ENCODE assay signal across 12 cellular contexts in genomic region chr6:118864330-118865166, GRCh38. TPM values are rescaled to one million over a fixed set of nuclear protein-coding genes. Genes with fewer than 3 reads are reported as not detected.
DNase-seq lines count a peak whose midpoint lies in the region; ATAC-seq and TF ChIP-seq lines count a peak whose summit lies in the region.
"Had no signal": no experiment of that assay in that cellular context is flagged by ENCODE, and none has a peak within 500 bp of the region (broad histone marks: within the 10 kb centered on the region; RNA-seq: fewer than 3 reads in every experiment).

No MANE protein-coding gene starts in this region.

- H2AK9ac ChIP-seq in IMR-90 (replicated peaks; ENCODE audit: low read depth, low read length, poor library complexity) = no peak overlapping the region

- peaks cover 15 to 20% of the 10 kb centered on the region in 2 donors for H3K9me3 Mint-ChIP-seq in activated naive CD4-positive, alpha-beta T cell treated with anti-CD3 and anti-CD28 coated beads, Interleukin-2, amount 50 U/mL, for 72 hours

- no peak overlapping the region for H4K5ac ChIP-seq in IMR-90 (ENCODE audit: low read depth, low read length)

- H3K27me3 ChIP-seq in IMR-90 (ENCODE audit: control insufficient read depth, insufficient read depth, low read length) (no peaks in the 10 kb centered on the region), neutrophil (no peaks in the 10 kb centered on the region), foreskin keratinocyte (no peaks in the 10 kb centered on the region)
- H3K27me3 ChIP-seq: right lobe of liver had no signal

- H2BK15ac ChIP-seq in IMR-90 (ENCODE audit: low read depth, low read length) = no peak overlapping the region

- WGBS in IMR-90 (ENCODE audit: extremely low coverage in 2 of 2, insufficient read length in 1 of 2), 2 experiments = no CpG with 5 or more reads among the region's 9 CpGs

- no peak overlapping the region for H3K56ac ChIP-seq in IMR-90 (ENCODE audit: extremely low read depth, insufficient read depth, low read length)

- H3K4me2 ChIP-seq in IMR-90 (ENCODE audit: low read depth, low read length) = 0 out of 2 replicates have a peak overlapping the region, but pooled peaks have one; percentile 6

- in situ Hi-C loops in IMR-90 (cut with MboI; ENCODE audit: low sequenced_read_pairs) = no loop called here

- no peak overlapping the region for H4K91ac ChIP-seq in IMR-90 (ENCODE audit: insufficient read depth, low read depth, low read length)

- 0 out of 2 replicates have a peak overlapping the region, but pooled peaks have one; percentile 14 for H3K14ac ChIP-seq in IMR-90 (replicated peaks; ENCODE audit: low read depth, low read length)

- peaks cover 16 to 17% of the 10 kb centered on the region in 2 experiments; a peak in 3 of 4 replicates for H3K79me1 ChIP-seq in IMR-90 (ENCODE audit: low read depth in 1 of 2, low read length in 2 of 2)

- H3K36me3 ChIP-seq in IMR-90 (ENCODE audit: control insufficient read depth, insufficient read depth, low read length) (no peaks in the 10 kb centered on the region), neutrophil (peaks cover 3% of the 10 kb centered on the region)
- H3K36me3 ChIP-seq: right lobe of liver had no signal

- H3K27ac ChIP-seq in IMR-90 (ENCODE audit: insufficient read depth, low read length) = no peak overlapping the region
- peak overlapping the region; percentile 10 for H3K27ac ChIP-seq in neutrophil
- H3K27ac ChIP-seq in foreskin keratinocyte = no peak overlapping the region
- H3K27ac ChIP-seq: 22Rv1, epithelial cell of prostate, right lobe of liver had no signal

- no peak overlapping the region for H3K18ac ChIP-seq in IMR-90 (ENCODE audit: low read depth, low read length)

- no peaks in the 10 kb centered on the region for H4K20me1 ChIP-seq in IMR-90 (ENCODE audit: insufficient read depth, low read length)

- intact Hi-C loops in IMR-90 (cut with micrococcal nuclease) = no loop called here

- BruUV-seq in IMR-90 (replicated peaks; lab: Mats Ljungman, UMichigan) = no TSS peak

- H2AK5ac ChIP-seq in IMR-90 (ENCODE audit: low read depth, low read length) = no peak overlapping the region

- no peak for TF ChIP-seq POLR2A in IMR-90 (IDR thresholded peaks at IDR 0.05; ENCODE audit: low read depth, low read length)

- no peak overlapping the region for H2BK20ac ChIP-seq in IMR-90 (ENCODE audit: low read depth, low read length)

- H4K8ac ChIP-seq in IMR-90 (ENCODE audit: low read depth in 2 of 2, low read length in 2 of 2) = no peak overlapping the region

- H2BK120ac ChIP-seq in IMR-90 (ENCODE audit: low read depth, low read length) = no peak overlapping the region

- peaks cover 8% of the 10 kb centered on the region; the same call in 1 of the 2 replicates for H3K9me1 ChIP-seq in IMR-90 (ENCODE audit: insufficient read depth, low read length)

- TF ChIP-seq CTCF in IMR-90 (conservative IDR thresholded peaks at IDR 0.05; ENCODE audit: low read depth, low read length) (no peak), neutrophil (IDR thresholded peaks at IDR 0.05) (no peak), foreskin keratinocyte (conservative IDR thresholded peaks at IDR 0.05) (no peak)

- H3K9ac ChIP-seq in IMR-90 (ENCODE audit: low read depth, low read length) = no peak overlapping the region

- ATAC-seq in IMR-90 (ENCODE audit: low read depth) (peak; percentile 54), foreskin keratinocyte (no peak)
- ATAC-seq in activated naive CD4-positive, alpha-beta T cell treated with anti-CD3 and anti-CD28 coated beads, Interleukin-2, amount 50 U/mL, for 72 hours = peak; percentile 32 to 33

- peaks cover 37 to 48% of the 10 kb centered on the region in 2 donors for H3K36me3 Mint-ChIP-seq in activated naive CD4-positive, alpha-beta T cell treated with anti-CD3 and anti-CD28 coated beads, Interleukin-2, amount 50 U/mL, for 72 hours

- no peak for TF ChIP-seq RAD21 in IMR-90 (IDR thresholded peaks at IDR 0.05; ENCODE audit: low read length)

- dilution Hi-C loops in IMR-90 (cut with HindIII; ENCODE audit: low sequenced_read_pairs, unreplicated experiment) = no loop called here

- peak; percentile 45 for DNase-seq in NCI-H82 (lab: John Stamatoyannopoulos, UW)
- no peak for DNase-seq in NCI-H82 treated with DMSO at 0.1 percent for 48 hours (lab: John Stamatoyannopoulos, UW; ENCODE audit: unreplicated experiment)
- no peak for DNase-seq in IMR-90
- DNase-seq in activated naive CD4-positive, alpha-beta T cell treated with anti-CD3 and anti-CD28 coated beads, Interleukin-2, amount 50 U/mL, for 72 hours (ENCODE audit: low spot score in 2 of 2) = no peak
- no peak for DNase-seq in SW480 (ENCODE audit: low spot score)
- DNase-seq in NCI-H2171 (lab: John Stamatoyannopoulos, UW) = no peak
- DNase-seq in foreskin keratinocyte = no peak
- DNase-seq: activated effector memory CD4-positive, alpha-beta T cell treated with Interleukin-2 at 50 U/mL for 16 hours; right lobe of liver had no signal

- no peak overlapping the region for H3K4me3 ChIP-seq in IMR-90 (ENCODE audit: insufficient read depth, low read depth, low read length)
- H3K4me3 ChIP-seq in neutrophil (ENCODE audit: low read depth in 1 of 2, low read length in 1 of 2) = no peak overlapping the region
- H3K4me3 ChIP-seq: right lobe of liver had no signal

- H3K4ac ChIP-seq in IMR-90 (ENCODE audit: low read depth, low read length) = no peak overlapping the region

- H3K27ac Mint-ChIP-seq in activated naive CD4-positive, alpha-beta T cell treated with anti-CD3 and anti-CD28 coated beads, Interleukin-2, amount 50 U/mL, for 72 hours = peak overlapping the region in 1 of 2 donors; percentile 62

- H3K4me1 ChIP-seq in IMR-90 (ENCODE audit: control insufficient read depth, insufficient read depth, low read length) (no peaks in the 10 kb centered on the region), neutrophil (ENCODE audit: control insufficient read depth in 1 of 2, insufficient read depth in 1 of 2, low read depth in 1 of 2, low read length in 1 of 2) (peaks cover 14 to 15% of the 10 kb centered on the region in 2 experiments), foreskin keratinocyte (peaks cover 14% of the 10 kb centered on the region)
- H3K4me1 ChIP-seq: right lobe of liver had no signal

- CTCF ChIA-PET in IMR-90 (lab: Yijun Ruan, JAX) = interaction anchor here (0.6 kb wide), 1 partner anchor 37 kb away, joined by 3 read pairs; no protein-coding TSS in a partner anchor

- 0 out of 2 replicates have a peak overlapping the region, but pooled peaks have one; percentile 23 for H3K23ac ChIP-seq in IMR-90 (ENCODE audit: low read depth, low read length)

- H3K9me3 ChIP-seq in IMR-90 (ENCODE audit: control insufficient read depth, insufficient read depth, low read length) = no peaks in the 10 kb centered on the region
- H3K9me3 ChIP-seq in neutrophil = no peaks in the 10 kb centered on the region
- H3K9me3 ChIP-seq: right lobe of liver had no signal

- POLR2A ChIA-PET in IMR-90 (lab: Charles Lee; ENCODE audit: unreplicated experiment) = no interaction called here

- H2AFZ ChIP-seq in IMR-90 (replicated peaks; ENCODE audit: low read length, poor library complexity) = no peak overlapping the region

- no peak overlapping the region for H2BK5ac ChIP-seq in IMR-90 (ENCODE audit: low read depth, low read length, poor library complexity, severe bottlenecking)

TF ChIP-seq in IMR-90, 13 proteins besides CTCF, POLR2A, EP300 and RAD21:
- TF ChIP-seq MXI1 (IDR thresholded peaks at IDR 0.05; ENCODE audit: borderline replicate concordance, low read depth, low read length) = no peak

RNA-seq across cellular contexts. Expression of gene ASF1A, which starts 29.4 kb away (rescaled TPM):
- 11.1 and 24.4 TPM in 2 replicates for total RNA-seq in IMR-90 (2012; rRNA removed)
- polyA plus RNA-seq in IMR-90 (2012; rRNA removed) = 7.2 and 10.1 TPM in 2 replicates
- 3.5 and 5.2 TPM in 2 replicates for polyA plus RNA-seq in IMR-90 (2012; cell fraction: cytosol; rRNA removed)
- polyA plus RNA-seq in IMR-90 (2012; cell fraction: nucleus; rRNA removed; ENCODE audit: low replicate concordance) = 1.7 and 6.5 TPM in 2 replicates
- total RNA-seq in activated naive CD4-positive, alpha-beta T cell treated with anti-CD3 and anti-CD28 coated beads, Interleukin-2, amount 50 U/mL, for 72 hours = 10 to 100 TPM; 14.2 to 24.8 TPM
- 18.3 and 20.8 TPM in 2 replicates for total RNA-seq in foreskin keratinocyte
- polyA plus RNA-seq in foreskin keratinocyte = 13.0 and 14.7 TPM in 2 replicates
